Comparison of ENCODE assay signal across 13 cellular contexts in genomic region chr12:78290606-78291345, GRCh38.
DNase-seq lines count a peak whose midpoint lies in the region; TF ChIP-seq lines count a peak whose summit lies in the region.
"Had no signal": no experiment of that assay in that cellular context is flagged by ENCODE, and none has a peak within 500 bp of the region (broad histone marks: within the 10 kb centered on the region; RNA-seq: fewer than 3 reads in every experiment).

No MANE protein-coding gene starts in this region.

- peak overlapping the region; percentile 37 for H3K9ac ChIP-seq in mesenchymal stem cell (ENCODE audit: low read length)
- H3K9ac ChIP-seq: BLaER1 treated with 17β-estradiol and CSF1 and Interleukin-3, amounts not matched to agents 10 nM and 100 nM had no signal

- no peak overlapping the region for H2AFZ ChIP-seq in mesenchymal stem cell (ENCODE audit: low read depth, low read length)

- peak overlapping the region in 1 of 2 experiments; percentile 66 for H3K18ac ChIP-seq in mesenchymal stem cell (ENCODE audit: low read depth in 1 of 2, low read length in 2 of 2)

- no peak overlapping the region for H2BK5ac ChIP-seq in mesenchymal stem cell (ENCODE audit: low read depth, low read length, poor library complexity, severe bottlenecking)

- no peaks in the 10 kb centered on the region for H3K9me3 ChIP-seq in mesenchymal stem cell (ENCODE audit: control insufficient read depth, low read length)
- H3K9me3 ChIP-seq: BLaER1 treated with 17β-estradiol and CSF1 and Interleukin-3, amounts not matched to agents 10 nM and 100 nM had no signal

- H2BK12ac ChIP-seq in mesenchymal stem cell (ENCODE audit: low read length in 2 of 2): no peak overlapping the region

- H2BK120ac ChIP-seq in mesenchymal stem cell (ENCODE audit: low read depth, low read length): no peak overlapping the region

- whole genome bisulfite sequencing in mesenchymal stem cell: 84% methylated on average over 5 of the region's 5 CpGs

- no peak overlapping the region for H2BK15ac ChIP-seq in mesenchymal stem cell (ENCODE audit: low read depth, poor library complexity, severe bottlenecking)

- peaks cover 2% of the 10 kb centered on the region for H3K4me1 ChIP-seq in mesenchymal stem cell (ENCODE audit: control insufficient read depth, insufficient read depth, low read depth, low read length)

- H3K4me3 ChIP-seq in AG09309 (ENCODE audit: control insufficient read depth, low read depth, low read length) (no peak overlapping the region), choroid plexus epithelial cell (ENCODE audit: low read depth, low read length) (no peak overlapping the region), mesenchymal stem cell (ENCODE audit: insufficient read depth in 1 of 2, low read depth in 1 of 2, low read length in 2 of 2) (no peak overlapping the region)
- H3K4me3 ChIP-seq: BLaER1 treated with 17β-estradiol and CSF1 and Interleukin-3, amounts not matched to agents 10 nM and 100 nM; dorsolateral prefrontal cortex had no signal

- H3K4me2 ChIP-seq in mesenchymal stem cell (ENCODE audit: low read length, poor library complexity, severe bottlenecking): no peak overlapping the region

- no peak overlapping the region for H3K27ac ChIP-seq in mesenchymal stem cell (ENCODE audit: low read length, poor library complexity, severe bottlenecking)
- H3K27ac ChIP-seq: dorsolateral prefrontal cortex had no signal

- no peaks in the 10 kb centered on the region for H3K27me3 ChIP-seq in mesenchymal stem cell (ENCODE audit: control insufficient read depth in 1 of 2, insufficient read depth in 1 of 2, low read length in 2 of 2)
- H3K27me3 ChIP-seq: BLaER1 treated with 17β-estradiol and CSF1 and Interleukin-3, amounts not matched to agents 10 nM and 100 nM; dorsolateral prefrontal cortex had no signal

- no peak overlapping the region for H3K4ac ChIP-seq in mesenchymal stem cell (ENCODE audit: low read depth in 1 of 2, low read length in 2 of 2)

- no peaks in the 10 kb centered on the region for H3K36me3 ChIP-seq in mesenchymal stem cell (ENCODE audit: control insufficient read depth in 1 of 2, insufficient read depth in 2 of 2, low read depth in 1 of 2, low read length in 2 of 2)
- H3K36me3 ChIP-seq: BLaER1 treated with 17β-estradiol and CSF1 and Interleukin-3, amounts not matched to agents 10 nM and 100 nM had no signal

- H3K14ac ChIP-seq in mesenchymal stem cell (ENCODE audit: low read length in 2 of 2): no peak overlapping the region

- no peak overlapping the region for H3K23ac ChIP-seq in mesenchymal stem cell (ENCODE audit: low read length in 2 of 2)

- H4K8ac ChIP-seq in mesenchymal stem cell (ENCODE audit: low read length): no peak overlapping the region

- H3K79me1 ChIP-seq in mesenchymal stem cell (replicated peaks; ENCODE audit: low read length, poor library complexity, severe bottlenecking): no peaks in the 10 kb centered on the region

- no peak overlapping the region for H4K91ac ChIP-seq in mesenchymal stem cell (ENCODE audit: low read length)

- peak; percentile 31 for DNase-seq in AG09309 (ENCODE audit: low read depth)
- peak; percentile 41 for DNase-seq in NCI-H2227 (lab: John Stamatoyannopoulos, UW; ENCODE audit: unreplicated experiment)
- peak; percentile 95 for DNase-seq in choroid plexus epithelial cell (ENCODE audit: low read depth)
- DNase-seq in mesenchymal stem cell: peak; percentile 89
- DNase-seq in effector CD8-positive, alpha-beta T cell (lab: John Stamatoyannopoulos, UW): no peak
- no peak for DNase-seq in GM13976 (ENCODE audit: low spot score)
- no peak for DNase-seq in OCI-M1 (lab: John Stamatoyannopoulos, UW)
- no peak for DNase-seq in globus pallidus (ENCODE audit: low spot score)
- DNase-seq: activated naive CD4-positive, alpha-beta T cell treated with anti-CD3 and anti-CD28 coated beads, Interleukin-2, amount 50 U/mL, for 16 hours; dorsolateral prefrontal cortex; NCI-H2081; right cardiac atrium had no signal

- H2AK5ac ChIP-seq in mesenchymal stem cell (ENCODE audit: low read length, severe bottlenecking): no peak overlapping the region

- TF ChIP-seq CTCF in AG09309 (IDR thresholded peaks at IDR 0.05; ENCODE audit: control insufficient read depth, insufficient read depth, low read depth, low read length, missing control alignments): no peak
- TF ChIP-seq CTCF in choroid plexus epithelial cell (conservative IDR thresholded peaks at IDR 0.05; ENCODE audit: low read depth, low read length): no peak
- TF ChIP-seq CTCF in GM13976 (IDR thresholded peaks at IDR 0.05; ENCODE audit: borderline replicate concordance, control extremely low read depth, extremely low read depth, insufficient read depth, missing control alignments): no peak

- in situ Hi-C loops in GM13976 (cut with MboI; ENCODE audit: low sequenced_read_pairs, unreplicated experiment): no loop called here

Comparison
In these comparisons a context has a peak if more than half of its experiments do, and no peak if none do; other contexts are left out.
1. DNase-seq: peak in AG09309 (single experiment), NCI-H2227 (single experiment), choroid plexus epithelial cell (single experiment) and mesenchymal stem cell (single experiment); none in effector CD8-positive, alpha-beta T cell (single experiment), GM13976 (single experiment), OCI-M1 (single experiment) and globus pallidus (single experiment).